ENCODE assay signal across 11 cellular contexts in the genomic region with DNA sequence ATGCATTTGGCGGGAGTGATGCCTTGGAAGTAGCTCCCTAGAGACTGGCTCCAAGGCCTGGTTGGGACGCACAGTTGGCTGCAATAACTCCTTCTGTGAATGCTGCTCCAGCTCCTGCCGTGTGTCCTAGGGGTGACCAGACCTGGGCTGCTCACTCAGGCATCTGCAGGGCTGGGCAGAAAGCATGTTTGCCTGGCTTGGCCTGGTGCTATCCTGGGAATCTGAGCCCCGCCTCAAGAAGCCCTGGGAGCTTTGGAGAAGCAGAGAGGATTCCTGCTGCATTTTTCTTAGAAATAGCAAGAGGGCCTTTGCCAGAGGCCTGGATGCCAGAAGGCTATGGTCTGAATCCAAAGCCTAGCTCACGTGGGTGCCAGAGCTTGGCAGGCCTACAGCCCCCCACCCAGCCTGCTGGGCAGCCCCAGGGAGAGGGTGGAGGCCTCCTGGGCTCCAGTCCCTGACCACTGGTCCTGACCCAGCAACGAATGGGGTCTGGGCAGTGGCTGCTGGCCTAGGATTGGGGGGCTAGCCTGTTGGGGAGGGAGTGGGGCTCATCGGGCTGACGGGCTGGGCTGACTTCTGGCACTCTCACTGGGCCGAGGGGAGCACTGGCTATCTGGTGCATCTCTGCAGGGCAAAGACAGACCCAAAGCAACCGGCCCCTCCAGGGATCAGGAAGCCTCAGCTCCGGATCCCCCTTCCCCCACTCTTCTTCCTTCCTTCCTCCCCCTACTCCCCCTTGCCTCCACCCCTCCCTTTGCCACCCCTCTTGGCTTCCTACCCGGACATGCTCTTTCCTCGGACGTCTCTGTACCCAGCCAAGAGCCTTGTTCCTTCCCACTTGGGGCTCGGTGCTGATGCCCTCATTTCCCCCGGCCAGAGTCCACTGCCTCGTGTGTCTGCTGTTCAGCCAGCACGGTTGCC. TPM values are rescaled to one million over a fixed set of nuclear protein-coding genes. Genes with fewer than 3 reads are reported as not detected.
DNase-seq lines count a peak whose midpoint lies in the region; ATAC-seq, FAIRE-seq and TF ChIP-seq lines count a peak whose summit lies in the region.
"Had no signal": no experiment of that assay in that cellular context is flagged by ENCODE, and none has a peak within 500 bp of the region (broad histone marks: within the 10 kb centered on the region; RNA-seq: fewer than 3 reads in every experiment).

No MANE protein-coding gene starts in this region.

- peaks cover 0 to 20% of the 10 kb centered on the region in 2 experiments; a peak in 3 of 4 replicates for H3K79me2 ChIP-seq in H1 (ENCODE audit: control insufficient read depth in 1 of 2, insufficient read depth in 2 of 2, low read length in 2 of 2)

- H3K4me1 ChIP-seq in HUES6 (ENCODE audit: control insufficient read depth, insufficient read depth, low read length) (peaks cover 56% of the 10 kb centered on the region), H1 (replicated peaks in 1 of 4; ENCODE audit: control insufficient read depth in 3 of 4, insufficient read depth in 4 of 4, low read length in 3 of 4) (peaks cover 0 to 24% (median 17%) of the 10 kb centered on the region in 4 experiments; a peak in 6 of 7 replicates), right lobe of liver (peaks cover 0 to 22% (median 2%) of the 10 kb centered on the region in 4 donors)

- H2AK5ac ChIP-seq in H1 (ENCODE audit: low read depth, low read length): 0 out of 2 replicates have a peak overlapping the region, but pooled peaks have one; percentile 19

- H3K27ac Mint-ChIP-seq in immature natural killer cell: no peak overlapping the region

- H3K56ac ChIP-seq in H1 (replicated peaks; ENCODE audit: insufficient read length, low read depth, low read length): no peak overlapping the region

- no peak for FAIRE-seq in H1 (lab: Jason Lieb, UNC)

- H3K4me3 ChIP-seq in HUES6 (ENCODE audit: low read depth, low read length) (no peak overlapping the region), H1 (ENCODE audit: extremely low read depth in 1 of 4, insufficient read depth in 2 of 4, low read depth in 3 of 4, low read length in 4 of 4) (no peak overlapping the region), right lobe of liver (no peak overlapping the region)

- H2BK120ac ChIP-seq in H1 (replicated peaks; ENCODE audit: low read depth, low read length): no peak overlapping the region

- TF ChIP-seq CTCF in H1 (IDR thresholded peaks at IDR 0.05; ENCODE audit: control extremely low read depth in 1 of 3, insufficient read depth in 1 of 3, low read depth in 1 of 3, low read length in 3 of 3): no peak
- no peak for TF ChIP-seq CTCF in right lobe of liver (IDR thresholded peaks at IDR 0.05)

- TF ChIP-seq EP300 in H1 (IDR thresholded peaks at IDR 0.05; ENCODE audit: borderline replicate concordance in 1 of 2, low read depth in 2 of 2, low read length in 2 of 2): no peak

- H3K4me3 Mint-ChIP-seq in immature natural killer cell: no peak overlapping the region

- no peak overlapping the region for H4K5ac ChIP-seq in H1 (ENCODE audit: insufficient read length, low read depth, low read length)

- peak overlapping the region in 1 of 2 experiments; percentile 15; a peak in 1 of 4 replicates for H3K4me2 ChIP-seq in H1 (ENCODE audit: insufficient read depth in 1 of 2, low read depth in 2 of 2, low read length in 2 of 2)

- H3K23me2 ChIP-seq in H1 (ENCODE audit: low read depth, low read length): no peaks in the 10 kb centered on the region

- peaks cover 6 to 10% of the 10 kb centered on the region in 2 experiments for H4K20me1 ChIP-seq in H1 (replicated peaks in 1 of 2; ENCODE audit: control insufficient read depth in 1 of 2, insufficient read depth in 2 of 2, low read length in 2 of 2)

- no peak overlapping the region for H3K23ac ChIP-seq in H1 (ENCODE audit: insufficient read length)

- no peak overlapping the region for H2AFZ ChIP-seq in H1 (ENCODE audit: low read length)

- peaks cover 18% of the 10 kb centered on the region for H3K36me3 ChIP-seq in HUES6 (ENCODE audit: control insufficient read depth, insufficient read depth, low read length)
- peaks cover 7 to 19% (median 10%) of the 10 kb centered on the region in 4 experiments; a peak in 4 of 8 replicates for H3K36me3 ChIP-seq in H1 (ENCODE audit: control insufficient read depth in 2 of 4, insufficient read depth in 4 of 4, low read length in 3 of 4)
- H3K36me3 ChIP-seq in right lobe of liver: no peaks in the 10 kb centered on the region

- H3K9me3 Mint-ChIP-seq in immature natural killer cell: no peaks in the 10 kb centered on the region

- H2BK20ac ChIP-seq in H1 (ENCODE audit: low read length): no peak overlapping the region

- H4K8ac ChIP-seq in H1 (ENCODE audit: extremely low read depth, insufficient read depth, low read length): peak overlapping the region; percentile 16; the same call in 1 of the 2 replicates

- H2BK5ac ChIP-seq in H1 (ENCODE audit: low read depth, low read length): 0 out of 2 replicates have a peak overlapping the region, but pooled peaks have one; percentile 71

- H3K27ac ChIP-seq in HUES6 (ENCODE audit: low read depth, low read length) (0 out of 2 replicates have a peak overlapping the region, but pooled peaks have one; percentile 12), H1 (ENCODE audit: low read depth, low read length) (no peak overlapping the region), right lobe of liver (peak overlapping the region in 1 of 3 donors; percentile 29), temporal lobe (ENCODE audit: low read depth, low read length) (peak overlapping the region; percentile 63)

- no peak for TF ChIP-seq RAD21 in H1 (IDR thresholded peaks at IDR 0.05 in 1 of 2, conservative IDR thresholded peaks at IDR 0.05 in 1 of 2; ENCODE audit: low read depth in 2 of 2, low read length in 2 of 2)

- peak overlapping the region; percentile 60; the same call in 1 of the 2 replicates for H2BK12ac ChIP-seq in H1 (ENCODE audit: low read depth, low read length)

- DNase-seq in H1 (ENCODE audit: low read depth in 1 of 2, low spot score in 2 of 2) (no peak), right lobe of liver (peak in 2 of 3 donors; percentile 73 to 81), immature natural killer cell (no peak), NCI-H82 treated with DMSO at 0.1 percent for 48 hours (lab: John Stamatoyannopoulos, UW; ENCODE audit: unreplicated experiment) (no peak)
- DNase-seq: stimulated activated CD4-positive, alpha-beta T cell treated with anti-CD3 and anti-CD28 coated beads, Interleukin-4, amount 100 ng/mL, for 4 hours had no signal

- no peak overlapping the region for H3K4ac ChIP-seq in H1 (replicated peaks; ENCODE audit: insufficient read length, low read depth, low read length)

- POLR2A ChIA-PET in H1 (lab: Charles Lee; ENCODE audit: partially characterized antibody): interaction anchor here (0.6 to 3.3 kb wide), 12 partner anchors 9 to 69 kb away, joined by 3 to 19 read pairs (median 4); no protein-coding TSS in a partner anchor

- H3K9me3 ChIP-seq in HUES6 (ENCODE audit: control insufficient read depth, insufficient read depth, low read depth, low read length) (no peaks in the 10 kb centered on the region), H1 (ENCODE audit: insufficient read depth in 2 of 2, low read depth in 1 of 2, low read length in 1 of 2) (no peaks in the 10 kb centered on the region), right lobe of liver (no peaks in the 10 kb centered on the region)

- 81% methylated on average over 17 of the region's 18 CpGs; no CpG with 5 or more reads in 1 of the 2 experiments for WGBS in H1 (ENCODE audit: extremely low coverage in 1 of 2, insufficient coverage in 1 of 2, insufficient read length in 1 of 2, insufficient replicate concordance in 2 of 2, low coverage in 1 of 2, low lambda C conversion rate in 2 of 2, missing lambda C conversion rate in 1 of 2), 2 experiments
- 12% methylated on average over 8 of the region's 18 CpGs for WGBS in right lobe of liver (ENCODE audit: insufficient coverage, low coverage, low lambda C conversion rate, missing lambda C conversion rate)

- CTCF ChIA-PET in H1 (lab: Charles Lee; ENCODE audit: partially characterized antibody): interaction anchor here (0.5 to 25.0 kb wide), 12 partner anchors 9 to 235 kb away, joined by 3 to 299 read pairs (median 4); a partner anchor contains a TSS

- peaks cover 28% of the 10 kb centered on the region for H3K79me1 ChIP-seq in H1 (ENCODE audit: low read depth, low read length)

- no peaks in the 10 kb centered on the region for H3K36me3 Mint-ChIP-seq in immature natural killer cell

- intact Hi-C loops in right lobe of liver (cut with DNase I): no loop called here

- peaks cover 0 to 3% (median 2%) of the 10 kb centered on the region in 3 donors for H3K27me3 Mint-ChIP-seq in immature natural killer cell (ENCODE audit: low read depth in 3 of 3)

- peak overlapping the region; percentile 41 for H4K91ac ChIP-seq in H1 (replicated peaks; ENCODE audit: insufficient read length, low read length)

- no peak overlapping the region for H3K9ac ChIP-seq in HUES6 (ENCODE audit: low read length)
- H3K9ac ChIP-seq in H1 (replicated peaks in 1 of 4; ENCODE audit: extremely low read depth in 1 of 4, low read depth in 3 of 4, low read length in 3 of 4): 0 out of 7 replicates have a peak overlapping the region, but pooled peaks of 1 of the 4 experiments have one; percentile 10

- ATAC-seq in right lobe of liver: peak; percentile 31 to 78 (median 68)
- no peak for ATAC-seq in GM21717 (IDR thresholded peaks at IDR 0.05; ENCODE audit: unreplicated experiment)
- ATAC-seq in GM21825 (IDR thresholded peaks at IDR 0.05; ENCODE audit: unreplicated experiment): no peak

- no peak overlapping the region for H3K14ac ChIP-seq in H1 (ENCODE audit: insufficient read length)

- TF ChIP-seq POLR2A in H1 (IDR thresholded peaks at IDR 0.05; ENCODE audit: control extremely low read depth in 1 of 2, low read depth in 2 of 2, low read length in 2 of 2) (no peak), right lobe of liver (IDR thresholded peaks at IDR 0.05) (no peak)

- H3K18ac ChIP-seq in H1 (ENCODE audit: extremely low read depth, low read length): peak overlapping the region; percentile 60

- 0 out of 2 replicates have a peak overlapping the region, but pooled peaks have one; percentile 61 for H2BK15ac ChIP-seq in H1 (ENCODE audit: low read length)

- H3K4me1 Mint-ChIP-seq in immature natural killer cell: no peaks in the 10 kb centered on the region

- H3K27me3 ChIP-seq in HUES6 (ENCODE audit: control insufficient read depth, insufficient read depth, low read length): no peaks in the 10 kb centered on the region
- H3K27me3 ChIP-seq in H1 (replicated peaks in 1 of 4; ENCODE audit: control insufficient read depth in 3 of 4, extremely low read depth in 1 of 4, insufficient read depth in 3 of 4, low read length in 3 of 4): no peaks in the 10 kb centered on the region
- H3K27me3 ChIP-seq in right lobe of liver: no peaks in the 10 kb centered on the region

RNA-seq across cellular contexts. Expression of a gene that starts 10.5 kb away (rescaled TPM):
- 37.0 and 39.6 TPM in 2 replicates for total RNA-seq in H1 (2021; fragmentation: NEBNext Ultra II Directional; extraction: Animal tissue kit (Norgen Biotek cat#: 25700))
- polyA plus RNA-seq in H1 (2011; rRNA removed): 20.3 and 36.0 TPM in 2 replicates
- polyA plus RNA-seq in H1 (2011; cell fraction: cytosol; rRNA removed): 21.2 TPM
- polyA plus RNA-seq in H1 (2011; cell fraction: nucleus; rRNA removed): 58.6 TPM
- polyA plus RNA-seq in H1 (2012, experiment 1 of 2): 15.9 to 32.4 TPM (median 29.9 TPM) in 4 replicates
- 23.9 TPM for polyA plus RNA-seq in H1 (2012, experiment 2 of 2)
- 45.3 TPM for polyA plus RNA-seq in H1 (2013, experiment 1 of 2)
- polyA plus RNA-seq in H1 (2013, experiment 2 of 2): 41.8 TPM
- 28.0 and 36.9 TPM in 2 replicates for polyA minus RNA-seq in H1 (2011; rRNA and poly(A)+ RNA removed)
- polyA minus RNA-seq in H1 (2011; cell fraction: cytosol; rRNA and poly(A)+ RNA removed): 35.4 TPM
- 25.2 TPM for polyA minus RNA-seq in H1 (2011; cell fraction: nucleus; rRNA and poly(A)+ RNA removed)
- 1 to 10 TPM; 1.2 to 5.9 (median 4.2) TPM for total RNA-seq in right lobe of liver
- total RNA-seq in temporal lobe: 8.9 TPM
- not detected for polyA plus RNA-seq in immature natural killer cell

RNA-seq across cellular contexts. Expression of a gene that starts 25.8 kb away (rescaled TPM):
- not detected in 2 replicates for total RNA-seq in H1 (2021; fragmentation: NEBNext Ultra II Directional; extraction: Animal tissue kit (Norgen Biotek cat#: 25700))
- 0.08 and 0.20 TPM in 2 replicates for polyA plus RNA-seq in H1 (2011; rRNA removed)
- 0.10 TPM for polyA plus RNA-seq in H1 (2011; cell fraction: cytosol; rRNA removed)
- 0.19 TPM for polyA plus RNA-seq in H1 (2011; cell fraction: nucleus; rRNA removed)
- polyA plus RNA-seq in H1 (2012, experiment 1 of 2): 0.32 to 0.39 TPM in 2 of 4 replicates, not detected in the others
- polyA plus RNA-seq in H1 (2012, experiment 2 of 2): not detected
- polyA plus RNA-seq in H1 (2013, experiment 1 of 2): 0.12 TPM
- 0.18 TPM for polyA plus RNA-seq in H1 (2013, experiment 2 of 2)
- 0.13 and 0.15 TPM in 2 replicates for polyA minus RNA-seq in H1 (2011; rRNA and poly(A)+ RNA removed)
- not detected for polyA minus RNA-seq in H1 (2011; cell fraction: cytosol; rRNA and poly(A)+ RNA removed)
- not detected for polyA minus RNA-seq in H1 (2011; cell fraction: nucleus; rRNA and poly(A)+ RNA removed)
- under 1 TPM in 1 of 6 experiments, not detected in 5; 0.07 TPM for total RNA-seq in right lobe of liver
- total RNA-seq in temporal lobe: not detected
- polyA plus RNA-seq in immature natural killer cell: not detected
- total RNA-seq: dermis microvascular lymphatic vessel endothelial cell; T-helper 2 cell treated with Interferon-gamma antibody and Interleukin-4, amounts not matched to agents 100 ng/mL and 5 ng/mL, for 36 hours had no signal

RNA-seq across cellular contexts. Expression of a gene that starts 39.4 kb away (rescaled TPM):
- total RNA-seq in H1 (2021; fragmentation: NEBNext Ultra II Directional; extraction: Animal tissue kit (Norgen Biotek cat#: 25700)): 0.57 and 1.2 TPM in 2 replicates
- 3.7 and 4.7 TPM in 2 replicates for polyA plus RNA-seq in H1 (2011; rRNA removed)
- 2.0 TPM for polyA plus RNA-seq in H1 (2011; cell fraction: cytosol; rRNA removed)
- 10.8 TPM for polyA plus RNA-seq in H1 (2011; cell fraction: nucleus; rRNA removed)
- polyA plus RNA-seq in H1 (2012, experiment 1 of 2): 0.87 to 1.5 TPM (median 1.1 TPM) in 4 replicates
- polyA plus RNA-seq in H1 (2012, experiment 2 of 2): 0.85 TPM
- 1.2 TPM for polyA plus RNA-seq in H1 (2013, experiment 1 of 2)
- 1.0 TPM for polyA plus RNA-seq in H1 (2013, experiment 2 of 2)
- polyA minus RNA-seq in H1 (2011; rRNA and poly(A)+ RNA removed): 1.5 and 2.5 TPM in 2 replicates
- 0.88 TPM for polyA minus RNA-seq in H1 (2011; cell fraction: cytosol; rRNA and poly(A)+ RNA removed)
- polyA minus RNA-seq in H1 (2011; cell fraction: nucleus; rRNA and poly(A)+ RNA removed): 1.9 TPM
- total RNA-seq in right lobe of liver: 100 to 1,000 TPM in 4 of 6 experiments, 10 to 100 TPM in 2; 77.7 to 311 (median 190) TPM
- total RNA-seq in temporal lobe: 5.4 TPM
- polyA plus RNA-seq in immature natural killer cell: not detected
- total RNA-seq: T-helper 2 cell treated with Interferon-gamma antibody and Interleukin-4, amounts not matched to agents 100 ng/mL and 5 ng/mL, for 36 hours had no signal

Comparison
In these comparisons a context has a peak if more than half of its experiments do, and no peak if none do; other contexts are left out.
1. DNase-seq: peak in right lobe of liver (2 of 3); none in H1 (0 of 2), immature natural killer cell (0 of 3) and NCI-H82 treated with DMSO at 0.1 percent for 48 hours (single experiment).
2. ATAC-seq: peak in right lobe of liver (4 of 4); none in GM21717 (single experiment) and GM21825 (single experiment).
3. RNA of a gene that starts 39.4 kb away (total RNA-seq): 77.7 to 311 TPM in right lobe of liver; 5.4 TPM in temporal lobe (single experiment) and 0.57 to 1.2 TPM in H1; every median in the first group is over 10 times any median in the second.